8 cellular contexts compared by ENCODE assay signal in genomic region chr16:66516808-66517585, GRCh38. TPM values are rescaled to one million over a fixed set of nuclear protein-coding genes. Genes with fewer than 3 reads are reported as not detected.
A peak's percentile ranks its signal among the peaks of the same experiment; 100 is the strongest.
DNase-seq lines count a peak whose midpoint lies in the region; ATAC-seq and TF ChIP-seq lines count a peak whose summit lies in the region.

No MANE protein-coding gene starts in this region.

- H3K36me3 ChIP-seq in adipocyte (ENCODE audit: control insufficient read depth, insufficient read depth, low read length, severe bottlenecking) (peaks cover 18% of the 10 kb centered on the region), uterus (no peaks in the 10 kb centered on the region)

- H3K4me3 ChIP-seq in adipocyte (ENCODE audit: low read length): peak overlapping the region; percentile 72
- H3K4me3 ChIP-seq in uterus: peak overlapping the region; percentile 7 to 14

- H3K9ac ChIP-seq in adipocyte (ENCODE audit: low read length): peak overlapping the region; percentile 88

- peak; percentile 54 to 61 for TF ChIP-seq POLR2A in uterus (IDR thresholded peaks at IDR 0.05)

- H3K27ac ChIP-seq in uterus: peak overlapping the region; percentile 94 to 95

- intact Hi-C loops in left cardiac atrium (cut with DNase I): loop anchor here in 1 of 2 donors (2.0 kb wide), 1 partner anchor 34 kb away; the partner anchor contains the start of gene TK2
- intact Hi-C loops in uterus (cut with DNase I; ENCODE audit: low total_unique reads): no loop called here

- DNase-seq in COLO668 (lab: John Stamatoyannopoulos, UW; ENCODE audit: unreplicated experiment) (peak; percentile 93), HT1080 (ENCODE audit: low read depth) (peak; percentile 98), SKM-1 (lab: John Stamatoyannopoulos, UW; ENCODE audit: unreplicated experiment) (peak; percentile 99), adipocyte (ENCODE audit: low read depth) (peak; percentile 95), left cardiac atrium (peak; percentile 98), putamen (ENCODE audit: low spot score) (peak; percentile 94), uterus (peak; percentile 98 to 99)

- H3K27me3 ChIP-seq in adipocyte (replicated peaks; ENCODE audit: control insufficient read depth, insufficient read depth, low read length): no peaks in the 10 kb centered on the region
- no peaks in the 10 kb centered on the region for H3K27me3 ChIP-seq in uterus

- TF ChIP-seq CTCF in uterus (IDR thresholded peaks at IDR 0.05): peak in 1 of 4 experiments; percentile 6

- ATAC-seq in GM21367 (IDR thresholded peaks at IDR 0.05; ENCODE audit: unreplicated experiment): peak; percentile 93
- peak; percentile 94 to 95 for ATAC-seq in left cardiac atrium

- H3K4me1 ChIP-seq in adipocyte (ENCODE audit: control insufficient read depth, insufficient read depth, low read length) (peaks cover 45% of the 10 kb centered on the region), uterus (peaks cover 6 to 22% of the 10 kb centered on the region in 2 donors)

- H3K9me3 ChIP-seq in adipocyte (ENCODE audit: control insufficient read depth, low read length) (no peaks in the 10 kb centered on the region), uterus (no peaks in the 10 kb centered on the region)

RNA-seq across cellular contexts. Expression of gene TK2, which starts 32.9 kb away (rescaled TPM):
- 9.7 and 10.5 TPM in 2 replicates for total RNA-seq in HT1080 (2014; rRNA removed; shearing (Covaris generic))
- polyA plus RNA-seq in HT1080 (2015; cell fraction: cytosol; rRNA removed): 9.6 and 11.2 TPM in 2 replicates
- 12.3 and 13.5 TPM in 2 replicates for polyA plus RNA-seq in HT1080 (2015; cell fraction: nucleus; rRNA removed)
- total RNA-seq in left cardiac atrium (10 to 100 TPM; 22.3 to 28.2 TPM), uterus (10 to 100 TPM; 13.6 to 52.6 (median 39.2) TPM)

RNA-seq across cellular contexts. Expression of gene CKLF, which starts 35.4 kb away (rescaled TPM):
- 78.1 and 100 TPM in 2 replicates for total RNA-seq in HT1080 (2014; rRNA removed; shearing (Covaris generic))
- 67.9 and 79.1 TPM in 2 replicates for polyA plus RNA-seq in HT1080 (2015; cell fraction: cytosol; rRNA removed)
- 21.3 and 24.0 TPM in 2 replicates for polyA plus RNA-seq in HT1080 (2015; cell fraction: nucleus; rRNA removed)
- total RNA-seq in left cardiac atrium (10 to 100 TPM; 15.8 to 22.5 TPM), uterus (100 to 1,000 TPM in 1 of 4 donors, 10 to 100 TPM in 3; 31.3 to 118 (median 68.6) TPM)

RNA-seq across cellular contexts. Expression of gene CMTM1, which starts 49.2 kb away (rescaled TPM):
- total RNA-seq in HT1080 (2014; rRNA removed; shearing (Covaris generic)): 6.5 and 8.7 TPM in 2 replicates
- polyA plus RNA-seq in HT1080 (2015; cell fraction: cytosol; rRNA removed): 0.78 and 2.0 TPM in 2 replicates
- 1.5 and 2.8 TPM in 2 replicates for polyA plus RNA-seq in HT1080 (2015; cell fraction: nucleus; rRNA removed)
- total RNA-seq in left cardiac atrium (1 to 10 TPM; 1.3 to 3.0 TPM), uterus (1 to 10 TPM in 2 of 4 donors, not detected in 2; 5.0 to 5.3 TPM)

Comparison
In these comparisons a context has a peak if more than half of its experiments do, and no peak if none do; other contexts are left out.
1. Peak in every context shown above with its lines: DNase-seq, ATAC-seq, H3K4me3 ChIP-seq and H3K27ac ChIP-seq.